In genomic region chr19:57632987-57633831, GRCh38 we compare ENCODE assay signal across 1 cellular context.
TF ChIP-seq lines count a peak whose summit lies in the region.

ZNF211 (plus strand) TSS chr19:57633168; CDS start chr19:57633347, 179 bp downstream.

TF ChIP-seq in HepG2, 621 proteins besides CTCF, POLR2A, EP300 and RAD21 (continued from another document and continues in another):
- no peak for TF ChIP-seq ELK4 (CRISPR knock-in tag; IDR thresholded peaks at IDR 0.05; ENCODE audit: borderline replicate concordance)
- TF ChIP-seq ZBTB37 (CRISPR knock-in tag; IDR thresholded peaks at IDR 0.05), result no peak
- TF ChIP-seq HMGXB3 (CRISPR knock-in tag; IDR thresholded peaks at IDR 0.05; ENCODE audit: borderline replicate concordance), result peak; percentile 73; the same call in 1 of the 2 replicates
- TF ChIP-seq MYC (CRISPR knock-in tag; IDR thresholded peaks at IDR 0.05; ENCODE audit: borderline replicate concordance), result peak; percentile 51; the same call in 1 of the 2 replicates
- TF ChIP-seq ELF3 (CRISPR knock-in tag; IDR thresholded peaks at IDR 0.05), result peak; percentile 87
- no peak for TF ChIP-seq ZNF749 (CRISPR knock-in tag; IDR thresholded peaks at IDR 0.05; ENCODE audit: borderline replicate concordance)
- no peak for TF ChIP-seq ZNF570 (CRISPR knock-in tag; IDR thresholded peaks at IDR 0.05; ENCODE audit: borderline replicate concordance)
- TF ChIP-seq TARDBP (CRISPR knock-in tag; IDR thresholded peaks at IDR 0.05), result peak; percentile 65; the same call in 1 of the 2 replicates
- TF ChIP-seq GMEB1 (CRISPR knock-in tag; IDR thresholded peaks at IDR 0.05; ENCODE audit: borderline replicate concordance), result peak; percentile 80; the same call in 1 of the 2 replicates
- TF ChIP-seq ZNF562 (CRISPR knock-in tag; IDR thresholded peaks at IDR 0.05; ENCODE audit: borderline replicate concordance), result no peak
- TF ChIP-seq NFE2L2 (IDR thresholded peaks at IDR 0.05; ENCODE audit: low read length), result no peak
- no peak for TF ChIP-seq ARNTL (CRISPR knock-in tag; IDR thresholded peaks at IDR 0.05)
- no peak for TF ChIP-seq RORA (CRISPR knock-in tag; IDR thresholded peaks at IDR 0.05)
- TF ChIP-seq HMG20B (CRISPR knock-in tag; conservative IDR thresholded peaks at IDR 0.05), result no peak
- TF ChIP-seq FIP1L1 (IDR thresholded peaks at IDR 0.05; ENCODE audit: borderline replicate concordance, insufficient read depth, low read depth, low read length), result no peak
- no peak; the same call in 1 of the 2 replicates for TF ChIP-seq SRY (CRISPR knock-in tag; IDR thresholded peaks at IDR 0.05)
- TF ChIP-seq HOXA3 (CRISPR knock-in tag; IDR thresholded peaks at IDR 0.05), result peak; percentile 79; the same call in 1 of the 2 replicates
- TF ChIP-seq UBTF (CRISPR knock-in tag; IDR thresholded peaks at IDR 0.05), result peak; percentile 41; the same call in 1 of the 2 replicates
- peak; percentile 21; the same call in 1 of the 2 replicates for TF ChIP-seq MAX (IDR thresholded peaks at IDR 0.05)
- no peak for TF ChIP-seq ZMYM3 (CRISPR knock-in tag; IDR thresholded peaks at IDR 0.05)
- 0 out of 2 replicates have a peak, but pooled peaks have one; percentile 35 for TF ChIP-seq ATF6 (CRISPR knock-in tag; conservative IDR thresholded peaks at IDR 0.05)
- peak; percentile 70; the same call in 1 of the 2 replicates for TF ChIP-seq YEATS4 (CRISPR knock-in tag; IDR thresholded peaks at IDR 0.05; ENCODE audit: borderline replicate concordance)
- no peak for TF ChIP-seq ISX (CRISPR knock-in tag; conservative IDR thresholded peaks at IDR 0.05)
- no peak for TF ChIP-seq ZNF17 (CRISPR knock-in tag; IDR thresholded peaks at IDR 0.05)
- no peak for TF ChIP-seq SNRNP70 (IDR thresholded peaks at IDR 0.05; ENCODE audit: low read depth, low read length)
- no peak for TF ChIP-seq MTF2 (CRISPR knock-in tag; IDR thresholded peaks at IDR 0.05; ENCODE audit: borderline replicate concordance)
- TF ChIP-seq ETS1 (CRISPR knock-in tag; IDR thresholded peaks at IDR 0.05), result no peak
- TF ChIP-seq KLF13 (CRISPR knock-in tag; IDR thresholded peaks at IDR 0.05), result no peak
- 0 out of 2 replicates have a peak, but pooled peaks have one; percentile 40 for TF ChIP-seq ZNF142 (CRISPR knock-in tag; IDR thresholded peaks at IDR 0.05)
- TF ChIP-seq ZFP36 (IDR thresholded peaks at IDR 0.05; ENCODE audit: borderline replicate concordance, low read depth, low read length, partially characterized antibody), result no peak
- TF ChIP-seq NCOR1 (IDR thresholded peaks at IDR 0.05; ENCODE audit: borderline replicate concordance, low read length), result peak; percentile 46; the same call in 1 of the 2 replicates
- TF ChIP-seq PREB (CRISPR knock-in tag; IDR thresholded peaks at IDR 0.05), result no peak
- TF ChIP-seq CENPT (CRISPR knock-in tag; IDR thresholded peaks at IDR 0.05; ENCODE audit: low read depth), result no peak
- 0 out of 2 replicates have a peak, but pooled peaks have one; percentile 14 for TF ChIP-seq ZNF768 (CRISPR knock-in tag; IDR thresholded peaks at IDR 0.05)
